8 cellular contexts compared by ENCODE assay signal in genomic region chr20:38692436-38693411, GRCh38. TPM values are rescaled to one million over a fixed set of nuclear protein-coding genes. Genes with fewer than 3 reads are reported as not detected.
DNase-seq lines count a peak whose midpoint lies in the region; ATAC-seq, FAIRE-seq and TF ChIP-seq lines count a peak whose summit lies in the region.

No MANE protein-coding gene starts in this region.

- H2AFZ ChIP-seq in OCI-LY7 (ENCODE audit: low read length) = no peak overlapping the region

- H4K20me1 ChIP-seq in OCI-LY7 (ENCODE audit: insufficient read depth, low read length) = no peaks in the 10 kb centered on the region

- H3K9me2 ChIP-seq in OCI-LY7 (ENCODE audit: insufficient read depth, low read length) = no peaks in the 10 kb centered on the region

- no peaks in the 10 kb centered on the region for H3K4me1 ChIP-seq in OCI-LY7 (ENCODE audit: insufficient read depth, low read length, poor library complexity, severe bottlenecking)

- no peaks in the 10 kb centered on the region for H3K9me3 ChIP-seq in OCI-LY7 (ENCODE audit: low read length)

- CTCF ChIA-PET in OCI-LY7 (lab: Charles Lee; ENCODE audit: unreplicated experiment) = no interaction called here

- H3K36me3 ChIP-seq in OCI-LY7 (ENCODE audit: insufficient read depth, low read length) = no peaks in the 10 kb centered on the region

- FAIRE-seq in GM19239 (lab: Jason Lieb, UNC) = peak; percentile 42

- H3K79me2 ChIP-seq in OCI-LY7 (ENCODE audit: insufficient read depth, low read depth, low read length) = no peaks in the 10 kb centered on the region

- no TSS peak for BruUV-seq in OCI-LY7 (replicated peaks; lab: Mats Ljungman, UMichigan)

- ATAC-seq in HG03039 (IDR thresholded peaks at IDR 0.05; ENCODE audit: unreplicated experiment) (no peak), GM19324 (IDR thresholded peaks at IDR 0.05; ENCODE audit: low FRiP score, unreplicated experiment) (no peak), HG03175 (IDR thresholded peaks at IDR 0.05; ENCODE audit: unreplicated experiment) (no peak)

- no peak for TF ChIP-seq CTCF in OCI-LY7 (conservative IDR thresholded peaks at IDR 0.05; ENCODE audit: low read length)

- no peak overlapping the region for H3K27ac ChIP-seq in OCI-LY7 (ENCODE audit: low read depth, low read length, poor library complexity, severe bottlenecking)

- intact Hi-C loops in OCI-LY7 (cut with micrococcal nuclease; ENCODE audit: unreplicated experiment) = no loop called here

- H3K4me2 ChIP-seq in OCI-LY7 (ENCODE audit: low read length) = no peak overlapping the region

- POLR2A ChIA-PET in OCI-LY7 (lab: Charles Lee) = no interaction called here

- DNase-seq in GM19239 (ENCODE audit: insufficient read length, low spot score) (no peak), OCI-LY7 (ENCODE audit: low spot score) (peak; percentile 60), hypothalamus (lab: John Stamatoyannopoulos, UW) (peak in 26 of 51 donors; percentile 3 to 69 (median 26))
- DNase-seq in activated naive CD4-positive, alpha-beta T cell treated with Interleukin-2 at 50 U/mL for 16 hours = peak; percentile 40
- peak; percentile 19 to 46 for DNase-seq in stimulated activated CD4-positive, alpha-beta T cell treated with anti-CD3 and anti-CD28 coated beads, Interleukin-4, amount 100 ng/mL, for 48 hours (ENCODE audit: low read depth in 2 of 2)

- H3K4me3 ChIP-seq in OCI-LY7 (ENCODE audit: low read depth, low read length, poor library complexity, severe bottlenecking) = no peak overlapping the region

RNA-seq across cellular contexts. Expression of gene SLC32A1, which starts 31.6 kb away (rescaled TPM):
- total RNA-seq in OCI-LY7 (2014; rRNA removed; shearing (Covaris generic)) = not detected in 2 replicates
- total RNA-seq in OCI-LY7 (2022) = not detected in 2 replicates

RNA-seq across cellular contexts. Expression of gene ACTR5, which starts 55.5 kb away (rescaled TPM):
- total RNA-seq in OCI-LY7 (2014; rRNA removed; shearing (Covaris generic)) = 21.1 and 22.2 TPM in 2 replicates
- 12.3 and 14.4 TPM in 2 replicates for total RNA-seq in OCI-LY7 (2022)
